ENCODE assay signal across 10 cellular contexts in the genomic region with DNA sequence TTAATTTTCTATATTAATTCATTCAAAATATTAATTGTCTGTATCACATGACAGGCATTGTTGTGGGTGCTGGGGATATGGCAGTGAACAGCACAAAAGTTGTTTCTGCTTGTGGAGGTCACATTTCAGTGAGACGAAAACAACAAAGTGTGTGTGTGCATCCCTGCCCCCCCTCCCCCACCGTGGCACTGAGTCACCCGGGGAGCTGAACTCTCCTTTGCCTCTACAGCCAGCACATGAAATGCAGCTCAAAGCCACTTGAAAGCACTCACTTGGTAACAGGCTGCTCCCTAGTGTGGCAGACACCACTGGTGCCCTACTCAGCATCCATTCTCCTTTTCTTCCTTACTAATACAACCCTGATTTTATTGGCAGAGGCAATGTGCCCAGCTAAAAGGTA. TPM values are rescaled to one million over a fixed set of nuclear protein-coding genes. Genes with fewer than 3 reads are reported as not detected.
DNase-seq lines count a peak whose midpoint lies in the region; ATAC-seq, FAIRE-seq and TF ChIP-seq lines count a peak whose summit lies in the region.
"Had no signal": no experiment of that assay in that cellular context is flagged by ENCODE, and none has a peak within 500 bp of the region (broad histone marks: within the 10 kb centered on the region; RNA-seq: fewer than 3 reads in every experiment).

No MANE protein-coding gene starts in this region.

- intact Hi-C loops in ovary (cut with DNase I), result no loop called here

- no peak overlapping the region for H3K4me3 ChIP-seq in ACC112 (ENCODE audit: low read depth, low read length)
- H3K4me3 ChIP-seq in Jurkat, Clone E6-1 (ENCODE audit: low read length), result no peak overlapping the region
- no peak overlapping the region for H3K4me3 ChIP-seq in ovary

- no peak overlapping the region for H3K27ac ChIP-seq in ACC112 (ENCODE audit: low read depth, low read length)
- H3K27ac ChIP-seq in ovary, result no peak overlapping the region

- peak overlapping the region; percentile 17 for H2AFZ ChIP-seq in ACC112 (ENCODE audit: low read length, unreplicated experiment)

- peak; percentile 34 for DNase-seq in Jurkat, Clone E6-1 (ENCODE audit: low read depth, low spot score)
- peak; percentile 50 for DNase-seq in activated T-cell treated with anti-CD3 and anti-CD28 coated beads for 48 hours (ENCODE audit: low read depth)
- DNase-seq in kidney tubule cell (ENCODE audit: low spot score), result peak; percentile 50
- DNase-seq in effector CD8-positive, alpha-beta T cell (lab: John Stamatoyannopoulos, UW), result no peak
- DNase-seq in H54 (ENCODE audit: insufficient read length, low spot score), result no peak
- DNase-seq in ovary, result no peak
- DNase-seq: COR-L47, NCI-H748 treated with DMSO at 0.1 percent for 48 hours had no signal

- FAIRE-seq in H54 (lab: Jason Lieb, UNC), result no peak

- no peaks in the 10 kb centered on the region for H3K79me2 ChIP-seq in ACC112 (ENCODE audit: control insufficient read depth, insufficient read depth, low read length, unreplicated experiment)

- TF ChIP-seq EP300 in ovary (IDR thresholded peaks at IDR 0.05), result no peak

- H3K27me3 ChIP-seq in ACC112 (ENCODE audit: insufficient read depth, low read length) (no peaks in the 10 kb centered on the region), ovary (no peaks in the 10 kb centered on the region)

- H3K4me1 ChIP-seq in ACC112 (ENCODE audit: control insufficient read depth, insufficient read depth, low read length, unreplicated experiment) (peaks cover 18% of the 10 kb centered on the region), ovary (ENCODE audit: insufficient read depth) (no peaks in the 10 kb centered on the region)

- ATAC-seq in HG02938 (IDR thresholded peaks at IDR 0.05; ENCODE audit: unreplicated experiment), result no peak

- no peaks in the 10 kb centered on the region for H3K9me3 ChIP-seq in ovary

- no peak for TF ChIP-seq CTCF in ovary (IDR thresholded peaks at IDR 0.05)

- H3K36me3 ChIP-seq in ACC112 (ENCODE audit: insufficient read depth, low read length) (no peaks in the 10 kb centered on the region), ovary (no peaks in the 10 kb centered on the region)

- no peak for TF ChIP-seq POLR2A in H54 (IDR thresholded peaks at IDR 0.05; ENCODE audit: low read depth, low read length)
- TF ChIP-seq POLR2A in ovary (IDR thresholded peaks at IDR 0.05), result no peak

- 17 to 26% (median 25%) methylated on average over 3 of the region's 3 CpGs for WGBS in ovary, 3 donors

RNA-seq across cellular contexts. Expression of gene SCAMP5, which starts 16.9 kb away (rescaled TPM):
- polyA plus RNA-seq in Jurkat, Clone E6-1 (2012; ENCODE audit: insufficient read depth, insufficient read length), result 11.7 TPM
- total RNA-seq in ovary, result 10 to 100 TPM in 1 of 7 donors, 1 to 10 TPM in 6; 2.6 to 10.1 (median 5.7) TPM
- polyA plus RNA-seq in ovary, result 10 to 100 TPM in 1 of 2 donors, 1 to 10 TPM in 1; 4.6 to 17.8 TPM

RNA-seq across cellular contexts. Expression of gene RPP25, which starts 21.9 kb away (rescaled TPM):
- polyA plus RNA-seq in Jurkat, Clone E6-1 (2012; ENCODE audit: insufficient read depth, insufficient read length), result 2.8 TPM
- 10 to 100 TPM; 13.6 to 41.2 (median 28.6) TPM for total RNA-seq in ovary
- 10 to 100 TPM; 16.0 to 17.3 TPM for polyA plus RNA-seq in ovary

RNA-seq across cellular contexts. Expression of gene COX5A, which starts 40.6 kb away (rescaled TPM):
- 551 TPM for polyA plus RNA-seq in Jurkat, Clone E6-1 (2012; ENCODE audit: insufficient read depth, insufficient read length)
- 10 to 100 TPM; 24.8 to 91.3 (median 73.9) TPM for total RNA-seq in ovary
- polyA plus RNA-seq in ovary, result 100 to 1,000 TPM in 1 of 2 donors, 10 to 100 TPM in 1; 86.2 to 158 TPM

RNA-seq across cellular contexts. Expression of gene PPCDC, which starts 44.9 kb away (rescaled TPM):
- 22.0 TPM for polyA plus RNA-seq in Jurkat, Clone E6-1 (2012; ENCODE audit: insufficient read depth, insufficient read length)
- total RNA-seq in ovary, result 10 to 100 TPM in 3 of 7 donors, 1 to 10 TPM in 4; 7.9 to 20.6 (median 9.7) TPM
- polyA plus RNA-seq in ovary, result 10 to 100 TPM in 1 of 2 donors, 1 to 10 TPM in 1; 4.0 to 13.4 TPM

Comparison
In these comparisons a context has a peak if more than half of its experiments do, and no peak if none do; other contexts are left out.
1. DNase-seq: peak in Jurkat, Clone E6-1 (single experiment), activated T-cell treated with anti-CD3 and anti-CD28 coated beads for 48 hours (single experiment) and kidney tubule cell (single experiment); none in effector CD8-positive, alpha-beta T cell (single experiment), H54 (single experiment) and ovary (0 of 5).